24 cellular contexts compared by ENCODE assay signal in genomic region chr17:65088621-65089385, GRCh38. TPM values are rescaled to one million over a fixed set of nuclear protein-coding genes. Genes with fewer than 3 reads are reported as not detected.
A peak's percentile ranks its signal among the peaks of the same experiment; 100 is the strongest.
DNase-seq lines count a peak whose midpoint lies in the region; ATAC-seq, FAIRE-seq and TF ChIP-seq lines count a peak whose summit lies in the region.
"Had no signal": no experiment of that assay in that cellular context is flagged by ENCODE, and none has a peak within 500 bp of the region (broad histone marks: within the 10 kb centered on the region; RNA-seq: fewer than 3 reads in every experiment).

No MANE protein-coding gene starts in this region.

- H3K27me3 Mint-ChIP-seq in stimulated activated naive B cell treated with anti-CD40 and anti-IgM and Interleukin-4, amounts not matched to agents 10 μg/mL and 1 μg/mL and 100 μg/mL, for 72 hours = no peaks in the 10 kb centered on the region

- DNase-seq in EH (ENCODE audit: low read depth) (peak; percentile 67), HTR-8/SVneo (ENCODE audit: insufficient read length, low spot score) (no peak), mammary epithelial cell (peak; percentile 74), foreskin melanocyte (peak; percentile 37), NCI-H2196 treated with DMSO at 0.1 percent for 48 hours (lab: John Stamatoyannopoulos, UW; ENCODE audit: unreplicated experiment) (no peak), left ventricle myocardium inferior (no peak), A172 (ENCODE audit: low spot score) (no peak)
- DNase-seq in stimulated activated naive B cell treated with anti-CD40 and anti-IgM and Interleukin-4, amounts not matched to agents 10 μg/mL and 1 μg/mL and 100 μg/mL, for 72 hours = no peak
- DNase-seq: 8988T; AML-193; CD8-positive, alpha-beta memory T cell; H9; MG63; NCI-H1417; NCI-H1694 treated with DMSO at 0.1 percent for 48 hours; NCI-H2081 treated with DMSO at 0.1 percent for 48 hours; NCI-H2171 treated with DMSO at 0.1 percent for 48 hours; NCI-H446; NCI-H526; OCI-M1; SHP77; SW 1271 had no signal

- FAIRE-seq in HTR-8/SVneo (lab: Jason Lieb, UNC) = peak; percentile 26

- H3K36me3 ChIP-seq in mammary epithelial cell (ENCODE audit: insufficient read depth, low read length) (no peaks in the 10 kb centered on the region), left ventricle myocardium inferior (no peaks in the 10 kb centered on the region)
- H3K36me3 ChIP-seq: MG63 had no signal

- intact Hi-C loops in mammary epithelial cell (cut with micrococcal nuclease) (loop anchor here (1.0 kb wide), 1 partner anchor 31 kb away; no protein-coding TSS in a partner anchor), left ventricle myocardium inferior (cut with micrococcal nuclease) (no loop called here)

- H3K27me3 ChIP-seq in mammary epithelial cell (ENCODE audit: insufficient read depth, low read length) (no peaks in the 10 kb centered on the region), left ventricle myocardium inferior (ENCODE audit: low read depth) (peaks cover 4% of the 10 kb centered on the region)
- H3K27me3 ChIP-seq: MG63 had no signal

- CTCF ChIA-PET in mammary epithelial cell (lab: Charles Lee; ENCODE audit: low non-redundant PET) = interaction anchor here (0.6 to 0.7 kb wide), 4 partner anchors 8 to 117 kb away, joined by 3 to 12 read pairs (median 4); no protein-coding TSS in a partner anchor

- 0% methylated on average over 4 of the region's 4 CpGs for WGBS in mammary epithelial cell (ENCODE audit: low coverage, missing lambda C conversion rate)

- peak overlapping the region; percentile 32 for H3K4me2 ChIP-seq in mammary epithelial cell (ENCODE audit: insufficient read depth, low read depth, low read length)

- H3K27ac Mint-ChIP-seq in stimulated activated naive B cell treated with anti-CD40 and anti-IgM and Interleukin-4, amounts not matched to agents 10 μg/mL and 1 μg/mL and 100 μg/mL, for 72 hours = no peak overlapping the region
- H3K27ac Mint-ChIP-seq: H9 had no signal

- TF ChIP-seq CTCF in mammary epithelial cell (conservative IDR thresholded peaks at IDR 0.05 in 1 of 2, IDR thresholded peaks at IDR 0.05 in 1 of 2; ENCODE audit: extremely low read depth in 1 of 2, insufficient read depth in 1 of 2, low read depth in 1 of 2, low read length in 2 of 2) = no peak
- TF ChIP-seq CTCF in left ventricle myocardium inferior (IDR thresholded peaks at IDR 0.05; ENCODE audit: borderline replicate concordance) = no peak

- no peaks in the 10 kb centered on the region for H4K20me1 ChIP-seq in mammary epithelial cell (ENCODE audit: insufficient read depth, low read length)

- H3K4me1 Mint-ChIP-seq in stimulated activated naive B cell treated with anti-CD40 and anti-IgM and Interleukin-4, amounts not matched to agents 10 μg/mL and 1 μg/mL and 100 μg/mL, for 72 hours = peaks cover 0 to 4% of the 10 kb centered on the region in 2 donors
- H3K4me1 Mint-ChIP-seq: CD8-positive, alpha-beta memory T cell had no signal

- BruUV-seq in mammary epithelial cell (replicated peaks; lab: Mats Ljungman, UMichigan) = no TSS peak

- dilution Hi-C loops in mammary epithelial cell (cut with HindIII; ENCODE audit: low sequenced_read_pairs) = no loop called here

- in situ Hi-C loops in mammary epithelial cell (cut with MboI; ENCODE audit: low sequenced_read_pairs in 2 of 2) = no loop called here

- H3K4me3 ChIP-seq in mammary epithelial cell (replicated peaks in 1 of 3; ENCODE audit: insufficient read depth in 1 of 3, low read depth in 2 of 3, low read length in 3 of 3) = no peak overlapping the region
- H3K4me3 ChIP-seq in left ventricle myocardium inferior = no peak overlapping the region
- H3K4me3 ChIP-seq: MG63, SK-N-MC had no signal

- peaks cover 23% of the 10 kb centered on the region for H3K4me1 ChIP-seq in mammary epithelial cell (ENCODE audit: insufficient read depth, low read length)
- H3K4me1 ChIP-seq in left ventricle myocardium inferior = no peaks in the 10 kb centered on the region

- H3K36me3 Mint-ChIP-seq in stimulated activated naive B cell treated with anti-CD40 and anti-IgM and Interleukin-4, amounts not matched to agents 10 μg/mL and 1 μg/mL and 100 μg/mL, for 72 hours = peaks cover 5 to 6% of the 10 kb centered on the region in 2 donors

- H3K27ac ChIP-seq in mammary epithelial cell (ENCODE audit: insufficient read depth, low read depth, low read length) = peak overlapping the region; percentile 54
- H3K27ac ChIP-seq in left ventricle myocardium inferior (replicated peaks) = no peak overlapping the region
- H3K27ac ChIP-seq: C4-2B, SK-N-MC had no signal

- H3K4me3 Mint-ChIP-seq in stimulated activated naive B cell treated with anti-CD40 and anti-IgM and Interleukin-4, amounts not matched to agents 10 μg/mL and 1 μg/mL and 100 μg/mL, for 72 hours = no peak overlapping the region
- H3K4me3 Mint-ChIP-seq: H9 had no signal

- H3K79me2 ChIP-seq in mammary epithelial cell (ENCODE audit: insufficient read depth, low read length) = no peaks in the 10 kb centered on the region

- peak overlapping the region; percentile 50 for H2AFZ ChIP-seq in mammary epithelial cell (ENCODE audit: low read depth, low read length)

- H3K9me3 ChIP-seq in mammary epithelial cell (replicated peaks; ENCODE audit: insufficient read depth, low read length) = no peaks in the 10 kb centered on the region
- no peaks in the 10 kb centered on the region for H3K9me3 ChIP-seq in left ventricle myocardium inferior (replicated peaks)
- H3K9me3 ChIP-seq: MG63 had no signal

- H3K9me3 Mint-ChIP-seq in stimulated activated naive B cell treated with anti-CD40 and anti-IgM and Interleukin-4, amounts not matched to agents 10 μg/mL and 1 μg/mL and 100 μg/mL, for 72 hours = no peaks in the 10 kb centered on the region
- H3K9me3 Mint-ChIP-seq: CD8-positive, alpha-beta memory T cell; H9 had no signal

- H3K9ac ChIP-seq in mammary epithelial cell (ENCODE audit: insufficient read depth, low read length) = no peak overlapping the region

- ATAC-seq in stimulated activated naive B cell treated with anti-CD40 and anti-IgM and Interleukin-4, amounts not matched to agents 10 μg/mL and 1 μg/mL and 100 μg/mL, for 72 hours (replicated peaks) = no peak

RNA-seq across cellular contexts. Expression of gene GNA13, which starts 32.3 kb away (rescaled TPM):
- total RNA-seq in mammary epithelial cell (10 to 100 TPM; 33.9 to 76.3 TPM), left ventricle myocardium inferior (19.7 TPM)
- 24.8 TPM for polyA plus RNA-seq in mammary epithelial cell
- 35.0 TPM for polyA minus RNA-seq in mammary epithelial cell
- total RNA-seq in A172 (2014; rRNA removed; shearing (Covaris generic)) = 58.9 and 62.5 TPM in 2 replicates

RNA-seq across cellular contexts. Expression of gene RGS9, which starts 48.4 kb away (rescaled TPM):
- total RNA-seq in mammary epithelial cell (1 to 10 TPM; 2.8 to 3.5 TPM), left ventricle myocardium inferior (1.6 TPM)
- polyA plus RNA-seq in mammary epithelial cell = 0.93 TPM
- polyA minus RNA-seq in mammary epithelial cell = 3.3 TPM
- 0.28 and 2.0 TPM in 2 replicates for total RNA-seq in A172 (2014; rRNA removed; shearing (Covaris generic))

Comparison
In these comparisons a context has a peak if more than half of its experiments do, and no peak if none do; other contexts are left out.
1. DNase-seq: peak in EH (single experiment), mammary epithelial cell (single experiment) and foreskin melanocyte (single experiment); none in HTR-8/SVneo (single experiment), NCI-H2196 treated with DMSO at 0.1 percent for 48 hours (single experiment), stimulated activated naive B cell treated with anti-CD40 and anti-IgM and Interleukin-4, amounts not matched to agents 10 μg/mL and 1 μg/mL and 100 μg/mL, for 72 hours (single experiment), left ventricle myocardium inferior (single experiment) and A172 (single experiment).